In genomic region chr19:43782689-43783231, GRCh38 we compare ENCODE assay signal across 14 cellular contexts. TPM values are rescaled to one million over a fixed set of nuclear protein-coding genes. Genes with fewer than 3 reads are reported as not detected.
A peak's percentile ranks its signal among the peaks of the same experiment; 100 is the strongest.
DNase-seq lines count a peak whose midpoint lies in the region; ATAC-seq and TF ChIP-seq lines count a peak whose summit lies in the region.
"Had no signal": no experiment of that assay in that cellular context is flagged by ENCODE, and none has a peak within 500 bp of the region (broad histone marks: within the 10 kb centered on the region; RNA-seq: fewer than 3 reads in every experiment).

No MANE protein-coding gene starts in this region.

- intact Hi-C loops in mammary epithelial cell (cut with micrococcal nuclease), result loop anchor here (10.0 kb wide), 2 partner anchors 258 to 338 kb away; partner anchors contain the start of gene ETHE1

- H3K9me2 ChIP-seq in OCI-LY1 (ENCODE audit: low read depth, low read length), result no peaks in the 10 kb centered on the region

- no peaks in the 10 kb centered on the region for H3K27me3 ChIP-seq in OCI-LY1 (ENCODE audit: insufficient read depth, low read length)
- H3K27me3 ChIP-seq in mammary epithelial cell (ENCODE audit: insufficient read depth, low read length), result no peaks in the 10 kb centered on the region
- H3K27me3 ChIP-seq: body of pancreas, thyroid gland had no signal

- CTCF ChIA-PET in mammary epithelial cell (lab: Charles Lee; ENCODE audit: low non-redundant PET), result no interaction called here

- H3K36me3 ChIP-seq in OCI-LY1 (ENCODE audit: insufficient read depth, low read length) (no peaks in the 10 kb centered on the region), mammary epithelial cell (ENCODE audit: insufficient read depth, low read length) (no peaks in the 10 kb centered on the region)
- H3K36me3 ChIP-seq: thyroid gland had no signal

- peak overlapping the region; percentile 93 for H3K27ac Mint-ChIP-seq in stimulated activated memory B cell treated with anti-CD40 and anti-IgM and Interleukin-4, amounts not matched to agents 10 μg/mL and 1 μg/mL and 100 μg/mL, for 72 hours

- BruUV-seq in mammary epithelial cell (replicated peaks; lab: Mats Ljungman, UMichigan), result no TSS peak

- H3K9ac ChIP-seq in OCI-LY1 (ENCODE audit: low read length), result peak overlapping the region; percentile 16
- peak overlapping the region; percentile 36 for H3K9ac ChIP-seq in mammary epithelial cell (ENCODE audit: insufficient read depth, low read length)

- H3K4me3 Mint-ChIP-seq in activated T-cell treated with anti-CD3 and anti-CD28 coated beads, Interleukin-2, amount 50 U/mL, for 4 hours, result peak overlapping the region; percentile 91
- H3K4me3 Mint-ChIP-seq in stimulated activated memory B cell treated with anti-CD40 and anti-IgM and Interleukin-4, amounts not matched to agents 10 μg/mL and 1 μg/mL and 100 μg/mL, for 72 hours, result peak overlapping the region; percentile 82

- H3F3A ChIP-seq in OCI-LY1 (ENCODE audit: insufficient read depth, low read length), result peaks cover 3% of the 10 kb centered on the region; the same call in 1 of the 2 replicates

- no peaks in the 10 kb centered on the region for H3K9me3 Mint-ChIP-seq in activated T-cell treated with anti-CD3 and anti-CD28 coated beads, Interleukin-2, amount 50 U/mL, for 4 hours
- H3K9me3 Mint-ChIP-seq in stimulated activated memory B cell treated with anti-CD40 and anti-IgM and Interleukin-4, amounts not matched to agents 10 μg/mL and 1 μg/mL and 100 μg/mL, for 72 hours, result peaks cover 3% of the 10 kb centered on the region

- H4K20me1 ChIP-seq in OCI-LY1 (ENCODE audit: insufficient read depth, low read length) (no peaks in the 10 kb centered on the region), mammary epithelial cell (ENCODE audit: insufficient read depth, low read length) (no peaks in the 10 kb centered on the region)

- H3K4me2 ChIP-seq in OCI-LY1 (ENCODE audit: low read length) (peak overlapping the region; percentile 85), mammary epithelial cell (ENCODE audit: insufficient read depth, low read depth, low read length) (peak overlapping the region; percentile 74)

- DNase-seq in activated T-cell treated with anti-CD3 and anti-CD28 coated beads, Interleukin-2, amount 50 U/mL, for 4 hours, result no peak
- DNase-seq in activated T-cell treated with anti-CD3 and anti-CD28 coated beads for 4 hours (no peak), mammary epithelial cell (peak; percentile 64), SKM-1 treated with dmso at 0.1 percent for 144 hours (lab: John Stamatoyannopoulos, UW; ENCODE audit: unreplicated experiment) (no peak), DMS79 (lab: John Stamatoyannopoulos, UW) (no peak)
- DNase-seq: body of pancreas; foreskin melanocyte; NCI-H187 treated with DMSO at 0.1 percent for 48 hours; stimulated activated CD4-positive, alpha-beta T cell treated with anti-CD3 and anti-CD28 coated beads, Interleukin-4, amount 100 ng/mL, for 4 hours; thyroid gland had no signal

- no peak for ATAC-seq in activated T-cell treated with anti-CD3 and anti-CD28 coated beads, Interleukin-2, amount 50 U/mL, for 4 hours
- peak; percentile 75 for ATAC-seq in stimulated activated memory B cell treated with anti-CD40 and anti-IgM and Interleukin-4, amounts not matched to agents 10 μg/mL and 1 μg/mL and 100 μg/mL, for 72 hours
- no peak for ATAC-seq in GM21576 (IDR thresholded peaks at IDR 0.05; ENCODE audit: unreplicated experiment)
- ATAC-seq: body of pancreas, left lobe of liver had no signal

- H3K4me1 ChIP-seq in OCI-LY1 (ENCODE audit: insufficient read depth, low read length, severe bottlenecking), result peaks cover 72% of the 10 kb centered on the region
- H3K4me1 ChIP-seq in mammary epithelial cell (ENCODE audit: insufficient read depth, low read length), result peaks cover 67% of the 10 kb centered on the region
- H3K4me1 ChIP-seq: body of pancreas, thyroid gland had no signal

- H3K4me3 ChIP-seq in OCI-LY1 (ENCODE audit: low read depth, low read length, poor library complexity, severe bottlenecking) (peak overlapping the region; percentile 70), mammary epithelial cell (replicated peaks in 1 of 3; ENCODE audit: insufficient read depth in 1 of 3, low read depth in 2 of 3, low read length in 3 of 3) (peak overlapping the region in 2 of 3 experiments; percentile 1 to 7)
- H3K4me3 ChIP-seq: body of pancreas, thyroid gland had no signal

- in situ Hi-C loops in mammary epithelial cell (cut with MboI; ENCODE audit: low sequenced_read_pairs in 2 of 2), result loop anchor here in 1 of 2 donors (5.0 kb wide), 1 partner anchor 35 kb away; no protein-coding TSS in a partner anchor

- WGBS in mammary epithelial cell (ENCODE audit: low coverage, missing lambda C conversion rate), result 10% methylated on average over 20 of the region's 24 CpGs

- H3K36me3 Mint-ChIP-seq in activated T-cell treated with anti-CD3 and anti-CD28 coated beads, Interleukin-2, amount 50 U/mL, for 4 hours (ENCODE audit: insufficient read depth), result no peaks in the 10 kb centered on the region
- peaks cover 8% of the 10 kb centered on the region for H3K36me3 Mint-ChIP-seq in stimulated activated memory B cell treated with anti-CD40 and anti-IgM and Interleukin-4, amounts not matched to agents 10 μg/mL and 1 μg/mL and 100 μg/mL, for 72 hours

- no peak overlapping the region for H2AFZ ChIP-seq in OCI-LY1 (ENCODE audit: low read length)
- H2AFZ ChIP-seq in mammary epithelial cell (ENCODE audit: low read depth, low read length), result peak overlapping the region; percentile 3

- H3K4me1 Mint-ChIP-seq in activated T-cell treated with anti-CD3 and anti-CD28 coated beads, Interleukin-2, amount 50 U/mL, for 4 hours (ENCODE audit: low read depth), result peaks cover 63% of the 10 kb centered on the region
- peaks cover 69% of the 10 kb centered on the region for H3K4me1 Mint-ChIP-seq in stimulated activated memory B cell treated with anti-CD40 and anti-IgM and Interleukin-4, amounts not matched to agents 10 μg/mL and 1 μg/mL and 100 μg/mL, for 72 hours

- H3K9me3 ChIP-seq in OCI-LY1 (ENCODE audit: low read length) (no peaks in the 10 kb centered on the region), mammary epithelial cell (replicated peaks; ENCODE audit: insufficient read depth, low read length) (no peaks in the 10 kb centered on the region)
- H3K9me3 ChIP-seq: body of pancreas, thyroid gland had no signal

- H3K79me2 ChIP-seq in OCI-LY1 (ENCODE audit: insufficient read depth, low read length) (no peaks in the 10 kb centered on the region), mammary epithelial cell (ENCODE audit: insufficient read depth, low read length) (peaks cover 40% of the 10 kb centered on the region)

- dilution Hi-C loops in mammary epithelial cell (cut with HindIII; ENCODE audit: low sequenced_read_pairs), result no loop called here

- H3K27ac ChIP-seq in OCI-LY1 (ENCODE audit: low read depth, low read length, poor library complexity, severe bottlenecking) (peak overlapping the region; percentile 98), mammary epithelial cell (ENCODE audit: insufficient read depth, low read depth, low read length) (peak overlapping the region; percentile 88)
- H3K27ac ChIP-seq: body of pancreas, thyroid gland had no signal

- no peaks in the 10 kb centered on the region for H3K27me3 Mint-ChIP-seq in activated T-cell treated with anti-CD3 and anti-CD28 coated beads, Interleukin-2, amount 50 U/mL, for 4 hours (ENCODE audit: low read depth)
- H3K27me3 Mint-ChIP-seq in stimulated activated memory B cell treated with anti-CD40 and anti-IgM and Interleukin-4, amounts not matched to agents 10 μg/mL and 1 μg/mL and 100 μg/mL, for 72 hours, result no peaks in the 10 kb centered on the region

- TF ChIP-seq CTCF in OCI-LY1 (IDR thresholded peaks at IDR 0.05; ENCODE audit: low read length) (no peak), mammary epithelial cell (conservative IDR thresholded peaks at IDR 0.05 in 1 of 2, IDR thresholded peaks at IDR 0.05 in 1 of 2; ENCODE audit: extremely low read depth in 1 of 2, insufficient read depth in 1 of 2, low read depth in 1 of 2, low read length in 2 of 2) (no peak)

RNA-seq across cellular contexts. Expression of gene KCNN4, which starts 2.0 kb away (rescaled TPM):
- total RNA-seq in activated T-cell treated with anti-CD3 and anti-CD28 coated beads, Interleukin-2, amount 50 U/mL, for 4 hours, result 100 to 1,000 TPM in 1 of 3 donors, 10 to 100 TPM in 2; 90.6 to 123 (median 94.7) TPM
- total RNA-seq in mammary epithelial cell, result 100 to 1,000 TPM; 104 to 111 TPM
- polyA plus RNA-seq in mammary epithelial cell, result 163 TPM
- 112 TPM for polyA minus RNA-seq in mammary epithelial cell

RNA-seq across cellular contexts. Expression of gene LYPD5, which starts 19.5 kb away (rescaled TPM):
- under 1 TPM in 2 of 3 donors, not detected in 1; 0.53 to 0.87 TPM for total RNA-seq in activated T-cell treated with anti-CD3 and anti-CD28 coated beads, Interleukin-2, amount 50 U/mL, for 4 hours
- 1 to 10 TPM; 2.2 to 6.1 TPM for total RNA-seq in mammary epithelial cell
- 13.0 TPM for polyA plus RNA-seq in mammary epithelial cell
- 20.4 TPM for polyA minus RNA-seq in mammary epithelial cell
- total RNA-seq: body of pancreas, left lobe of liver had no signal

RNA-seq across cellular contexts. Expression of gene SMG9, which starts 28.0 kb away (rescaled TPM):
- total RNA-seq in activated T-cell treated with anti-CD3 and anti-CD28 coated beads, Interleukin-2, amount 50 U/mL, for 4 hours, result 100 to 1,000 TPM; 102 to 114 (median 109) TPM
- total RNA-seq in mammary epithelial cell, result 10 to 100 TPM in 1 of 2 donors, 1 to 10 TPM in 1; 7.5 to 62.7 TPM
- polyA plus RNA-seq in mammary epithelial cell, result 19.3 TPM
- 46.8 TPM for polyA minus RNA-seq in mammary epithelial cell

RNA-seq across cellular contexts. Expression of gene ZNF283, which starts 44.4 kb away (rescaled TPM):
- total RNA-seq in activated T-cell treated with anti-CD3 and anti-CD28 coated beads, Interleukin-2, amount 50 U/mL, for 4 hours, result 1 to 10 TPM; 2.7 to 3.2 (median 3.0) TPM
- 10 to 100 TPM; 10.8 to 13.2 TPM for total RNA-seq in mammary epithelial cell
- 2.0 TPM for polyA plus RNA-seq in mammary epithelial cell
- 0.98 TPM for polyA minus RNA-seq in mammary epithelial cell
